Comparison of ENCODE assay signal across 17 cellular contexts in the genomic region with DNA sequence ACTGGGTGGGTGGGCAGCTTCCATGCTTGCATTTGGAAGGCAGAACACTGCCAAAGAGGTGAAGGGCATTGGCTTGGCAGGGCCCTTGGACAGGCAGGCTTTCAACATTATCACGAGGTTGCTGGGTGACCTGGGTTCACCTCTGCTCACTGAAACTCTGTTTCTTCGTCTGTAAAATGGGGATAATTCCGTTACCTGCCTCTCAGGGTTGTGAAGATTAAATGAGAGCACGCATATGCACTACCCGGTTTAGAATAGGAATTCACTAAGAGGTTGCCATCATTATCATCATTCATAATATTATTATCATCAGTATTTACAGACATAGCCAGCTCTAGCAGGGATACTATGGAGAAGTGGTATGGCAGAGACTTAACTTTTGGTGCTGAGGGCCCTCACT.
A peak's percentile ranks its signal among the peaks of the same experiment; 100 is the strongest.
DNase-seq lines count a peak whose midpoint lies in the region; ATAC-seq, FAIRE-seq and TF ChIP-seq lines count a peak whose summit lies in the region.
"Had no signal": no experiment of that assay in that cellular context is flagged by ENCODE, and none has a peak within 500 bp of the region (broad histone marks: within the 10 kb centered on the region; RNA-seq: fewer than 3 reads in every experiment).

No MANE protein-coding gene starts in this region.

- intact Hi-C loops in IMR-90 (cut with micrococcal nuclease) = no loop called here
- intact Hi-C loops in K562 (cut with micrococcal nuclease) = no loop called here
- intact Hi-C loops in right cardiac atrium (cut with DNase I) = no loop called here

- no peak overlapping the region; the same call in 1 of the 2 replicates for H3K14ac ChIP-seq in IMR-90 (replicated peaks; ENCODE audit: low read depth, low read length)

- in situ Hi-C loops in IMR-90 (cut with MboI; ENCODE audit: low sequenced_read_pairs) (no loop called here), K562 (cut with MboI) (no loop called here), brain microvascular endothelial cell (cut with HindIII; ENCODE audit: low pct_ligation_motif_present, low sequenced_read_pairs) (no loop called here)

- no peak overlapping the region for H3K23ac ChIP-seq in IMR-90 (ENCODE audit: low read depth, low read length)

- H3K9ac ChIP-seq in IMR-90 (ENCODE audit: low read depth, low read length) = 0 out of 2 replicates have a peak overlapping the region, but pooled peaks have one; percentile 38
- H3K9ac ChIP-seq in K562 (ENCODE audit: insufficient read depth in 1 of 2, low read depth in 2 of 2, low read length in 2 of 2) = no peak overlapping the region
- no peak overlapping the region for H3K9ac ChIP-seq in stomach smooth muscle (ENCODE audit: low read length in 2 of 2)

- dilution Hi-C loops in IMR-90 (cut with HindIII; ENCODE audit: low sequenced_read_pairs, unreplicated experiment) = no loop called here

- H3K4me1 ChIP-seq in IMR-90 (ENCODE audit: control insufficient read depth, insufficient read depth, low read length) (peaks cover 21% of the 10 kb centered on the region), K562 (replicated peaks in 1 of 2; ENCODE audit: control insufficient read depth in 2 of 2, insufficient read depth in 2 of 2, low read length in 2 of 2) (no peaks in the 10 kb centered on the region; a peak in 2 of 5 replicates), right cardiac atrium (ENCODE audit: control insufficient read depth, insufficient read depth, low read length) (peaks cover 9% of the 10 kb centered on the region), stomach smooth muscle (ENCODE audit: control insufficient read depth, insufficient read depth, low read length) (peaks cover 56% of the 10 kb centered on the region)

- TF ChIP-seq RAD21 in IMR-90 (IDR thresholded peaks at IDR 0.05; ENCODE audit: low read length) (no peak), K562 (CRISPR knock-in tag; conservative IDR thresholded peaks at IDR 0.05 in 1 of 2, IDR thresholded peaks at IDR 0.05 in 1 of 2) (no peak)

- peak overlapping the region; percentile 74; the same call in 1 of the 2 replicates for H3K18ac ChIP-seq in IMR-90 (ENCODE audit: low read depth, low read length)

- H3K27me3 ChIP-seq in IMR-90 (ENCODE audit: control insufficient read depth, insufficient read depth, low read length) = no peaks in the 10 kb centered on the region
- no peaks in the 10 kb centered on the region for H3K27me3 ChIP-seq in K562 (ENCODE audit: control insufficient read depth in 2 of 2, insufficient read depth in 2 of 2, low read length in 2 of 2)
- no peaks in the 10 kb centered on the region for H3K27me3 ChIP-seq in right cardiac atrium (ENCODE audit: control insufficient read depth, insufficient read depth)
- no peaks in the 10 kb centered on the region for H3K27me3 ChIP-seq in stomach smooth muscle (ENCODE audit: control insufficient read depth in 1 of 2, insufficient read depth in 2 of 2, low read length in 2 of 2)
- H3K27me3 ChIP-seq in brain microvascular endothelial cell (replicated peaks) = no peaks in the 10 kb centered on the region

- peak overlapping the region; percentile 26 for H4K91ac ChIP-seq in IMR-90 (ENCODE audit: insufficient read depth, low read depth, low read length)

- DNase-seq in IMR-90 (no peak), K562 (ENCODE audit: extremely low read depth in 1 of 4, low spot score in 3 of 4) (no peak), right cardiac atrium (peak in 1 of 3 donors; percentile 41), brain microvascular endothelial cell (no peak)
- DNase-seq in stimulated activated CD4-positive, alpha-beta T cell treated with anti-CD3 and anti-CD28 coated beads, Interleukin-4, amount 100 ng/mL, for 24 hours = no peak
- DNase-seq: CD4-positive, alpha-beta memory T cell; DMS153; HFFc6; NCI-H1694 treated with DMSO at 0.1 percent for 48 hours; NCI-H2081 treated with DMSO at 0.1 percent for 48 hours; NCI-H446 treated with DMSO at 0.1 percent for 48 hours; NCI-H526 treated with DMSO at 0.1 percent for 48 hours; SHP77 had no signal

- H2BK120ac ChIP-seq in IMR-90 (ENCODE audit: low read depth, low read length) = peak overlapping the region; percentile 66

- POLR2A ChIA-PET in IMR-90 (lab: Charles Lee; ENCODE audit: unreplicated experiment) = no interaction called here
- POLR2A ChIA-PET in K562 (lab: Yijun Ruan, JAX) = interaction anchor here (0.6 to 0.8 kb wide), 2 partner anchors 29 to 533 kb away, joined by 3 to 4 read pairs; no protein-coding TSS in a partner anchor

- no peak overlapping the region for H2AK9ac ChIP-seq in IMR-90 (replicated peaks; ENCODE audit: low read depth, low read length, poor library complexity)

- H3K4me2 ChIP-seq in IMR-90 (ENCODE audit: low read depth, low read length) (no peak overlapping the region), K562 (ENCODE audit: insufficient read depth, low read length) (no peak overlapping the region)

- H3K36me3 ChIP-seq in IMR-90 (ENCODE audit: control insufficient read depth, insufficient read depth, low read length) = no peaks in the 10 kb centered on the region
- H3K36me3 ChIP-seq in K562 (ENCODE audit: control insufficient read depth, insufficient read depth, low read length) = no peaks in the 10 kb centered on the region
- H3K36me3 ChIP-seq in stomach smooth muscle (ENCODE audit: control insufficient read depth in 2 of 2, insufficient read depth in 2 of 2, low read length in 2 of 2) = no peaks in the 10 kb centered on the region
- no peaks in the 10 kb centered on the region for H3K36me3 ChIP-seq in brain microvascular endothelial cell (replicated peaks)

- peak overlapping the region; percentile 40; the same call in 1 of the 2 replicates for H3K4ac ChIP-seq in IMR-90 (ENCODE audit: low read depth, low read length)

- H3K56ac ChIP-seq in IMR-90 (ENCODE audit: extremely low read depth, insufficient read depth, low read length) = no peak overlapping the region

- no peak overlapping the region for H2BK5ac ChIP-seq in IMR-90 (ENCODE audit: low read depth, low read length, poor library complexity, severe bottlenecking)

- H4K8ac ChIP-seq in IMR-90 (ENCODE audit: low read depth in 2 of 2, low read length in 2 of 2) = 0 out of 4 replicates have a peak overlapping the region, but pooled peaks of 1 of the 2 experiments have one; percentile 11

- H3K79me1 ChIP-seq in IMR-90 (ENCODE audit: low read depth in 1 of 2, low read length in 2 of 2) = no peaks in the 10 kb centered on the region

- H2AFZ ChIP-seq in IMR-90 (replicated peaks; ENCODE audit: low read length, poor library complexity) = no peak overlapping the region
- H2AFZ ChIP-seq in K562 (ENCODE audit: low read depth, low read length) = no peak overlapping the region

- H3K9me1 ChIP-seq in IMR-90 (ENCODE audit: insufficient read depth, low read length) (peaks cover 7% of the 10 kb centered on the region; the same call in 1 of the 2 replicates), K562 (ENCODE audit: control insufficient read depth, insufficient read depth, low read length) (no peaks in the 10 kb centered on the region)

- FAIRE-seq in K562 (lab: Jason Lieb, UNC) = no peak
- FAIRE-seq: GM12891, HTR-8/SVneo had no signal

- no peak for ATAC-seq in IMR-90 (ENCODE audit: low read depth)
- ATAC-seq in K562 = no peak
- ATAC-seq in right cardiac atrium = no peak
- no peak for ATAC-seq in HG03045 (IDR thresholded peaks at IDR 0.05; ENCODE audit: unreplicated experiment)

- CTCF ChIA-PET in IMR-90 (lab: Yijun Ruan, JAX) = no interaction called here
- CTCF ChIA-PET in K562 (lab: Yijun Ruan, JAX; ENCODE audit: low intra/inter-chr PET ratio) = no interaction called here

- H4K20me1 ChIP-seq in IMR-90 (ENCODE audit: insufficient read depth, low read length) = no peaks in the 10 kb centered on the region
- no peaks in the 10 kb centered on the region for H4K20me1 ChIP-seq in K562 (replicated peaks; ENCODE audit: control insufficient read depth, insufficient read depth, low read length)

- BruUV-seq in IMR-90 (replicated peaks; lab: Mats Ljungman, UMichigan) (no TSS peak), K562 (replicated peaks; lab: Mats Ljungman, UMichigan) (no TSS peak)

- peak overlapping the region; percentile 52; the same call in 1 of the 2 replicates for H4K5ac ChIP-seq in IMR-90 (ENCODE audit: low read depth, low read length)

- H2BK15ac ChIP-seq in IMR-90 (ENCODE audit: low read depth, low read length) = 0 out of 3 replicates have a peak overlapping the region, but pooled peaks have one; percentile 9

- peak overlapping the region; percentile 33; the same call in 1 of the 2 replicates for H2BK20ac ChIP-seq in IMR-90 (ENCODE audit: low read depth, low read length)

- H3K27ac ChIP-seq in IMR-90 (ENCODE audit: insufficient read depth, low read length) = peak overlapping the region; percentile 11; the same call in 1 of the 2 replicates
- H3K27ac ChIP-seq in K562 (ENCODE audit: extremely low read depth, low read depth, low read length) = no peak overlapping the region
- H3K27ac ChIP-seq in right cardiac atrium (ENCODE audit: low read length) = peak overlapping the region; percentile 86
- H3K27ac ChIP-seq in stomach smooth muscle (ENCODE audit: low read length) = peak overlapping the region; percentile 26
- H3K27ac ChIP-seq in brain microvascular endothelial cell = no peak overlapping the region

- TF ChIP-seq POLR2A in IMR-90 (IDR thresholded peaks at IDR 0.05; ENCODE audit: low read depth, low read length) = no peak
- TF ChIP-seq POLR2A in K562 (conservative IDR thresholded peaks at IDR 0.05) = no peak

- no peak overlapping the region for H3K4me3 ChIP-seq in IMR-90 (ENCODE audit: insufficient read depth, low read depth, low read length)
- H3K4me3 ChIP-seq in K562 = no peak overlapping the region
- no peak overlapping the region for H3K4me3 ChIP-seq in right cardiac atrium (ENCODE audit: low read length)
- H3K4me3 ChIP-seq in stomach smooth muscle (ENCODE audit: low read length in 2 of 2) = no peak overlapping the region
- no peak overlapping the region for H3K4me3 ChIP-seq in brain microvascular endothelial cell (ENCODE audit: low read depth, low read length)

- peak overlapping the region; percentile 31; the same call in 1 of the 2 replicates for H2AK5ac ChIP-seq in IMR-90 (ENCODE audit: low read depth, low read length)

- no peak for TF ChIP-seq CTCF in IMR-90 (conservative IDR thresholded peaks at IDR 0.05; ENCODE audit: low read depth, low read length)
- no peak for TF ChIP-seq CTCF in K562 (IDR thresholded peaks at IDR 0.05 in 2 of 3, conservative IDR thresholded peaks at IDR 0.05 in 1 of 3; ENCODE audit: insufficient read depth in 2 of 3, low read depth in 1 of 3, low read length in 3 of 3)
- TF ChIP-seq CTCF in brain microvascular endothelial cell (IDR thresholded peaks at IDR 0.05; ENCODE audit: low read depth, low read length, missing control alignments) = no peak

- no peaks in the 10 kb centered on the region for H3K79me2 ChIP-seq in K562 (ENCODE audit: control insufficient read depth, insufficient read depth, low read length)

- no CpG with 5 or more reads among the region's 5 CpGs for WGBS in IMR-90 (ENCODE audit: extremely low coverage in 2 of 2, insufficient read length in 1 of 2), 2 experiments
- 19% methylated on average over 5 of the region's 5 CpGs for WGBS in K562 (ENCODE audit: insufficient coverage, low coverage, missing lambda C conversion rate)
- WGBS in right cardiac atrium = 60% methylated on average over 5 of the region's 5 CpGs

- H3K9me3 ChIP-seq in IMR-90 (ENCODE audit: control insufficient read depth, insufficient read depth, low read length) (no peaks in the 10 kb centered on the region), K562 (replicated peaks; ENCODE audit: control insufficient read depth, insufficient read depth, low read depth, low read length) (no peaks in the 10 kb centered on the region), right cardiac atrium (ENCODE audit: control insufficient read depth, low read length) (no peaks in the 10 kb centered on the region), stomach smooth muscle (ENCODE audit: control insufficient read depth in 2 of 2, low read length in 2 of 2) (no peaks in the 10 kb centered on the region)

- no peak for TF ChIP-seq EP300 in K562 (IDR thresholded peaks at IDR 0.05; ENCODE audit: low read length)

Comparison
In these comparisons a context has a peak if more than half of its experiments do, and no peak if none do; other contexts are left out.
1. H3K27ac ChIP-seq: peak in IMR-90 (single experiment), right cardiac atrium (single experiment) and stomach smooth muscle (single experiment); none in K562 (single experiment) and brain microvascular endothelial cell (single experiment).